In the genomic region with DNA sequence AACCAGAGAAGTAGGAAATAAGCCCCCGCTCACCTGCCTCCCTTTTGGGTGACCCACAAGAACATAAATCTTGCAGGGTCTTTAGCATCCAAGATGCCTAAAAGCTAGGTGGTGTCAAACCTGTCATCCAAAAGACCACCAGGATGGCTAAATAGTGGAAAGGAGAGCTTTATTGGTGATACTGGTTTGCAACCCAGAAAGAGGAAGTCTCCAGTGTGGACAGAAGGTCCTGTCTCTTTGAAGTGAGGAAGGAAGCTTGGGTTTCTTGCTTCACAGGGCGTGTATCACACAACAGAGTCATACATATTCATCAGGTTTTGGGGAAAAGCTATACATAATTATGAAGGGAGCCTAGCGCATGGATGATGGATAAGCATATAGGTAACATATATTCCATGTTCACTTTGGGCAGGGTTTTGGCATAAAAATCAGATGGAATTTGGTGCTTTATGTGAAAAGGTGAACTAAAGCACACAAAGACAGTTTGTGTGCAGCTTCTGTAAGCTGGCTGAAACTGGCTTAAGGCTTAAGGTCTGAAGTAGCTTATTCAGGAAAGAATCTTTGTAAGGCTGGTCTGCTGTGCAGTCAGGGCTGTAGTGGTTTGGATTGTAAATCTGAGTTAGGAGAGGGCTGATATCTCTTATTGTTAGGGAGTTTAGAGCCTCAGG, we compare ENCODE assay signal across 9 cellular contexts.
A peak's percentile ranks its signal among the peaks of the same experiment; 100 is the strongest.
DNase-seq lines count a peak whose midpoint lies in the region; ATAC-seq and TF ChIP-seq lines count a peak whose summit lies in the region.
"Had no signal": no experiment of that assay in that cellular context is flagged by ENCODE, and none has a peak within 500 bp of the region (broad histone marks: within the 10 kb centered on the region; RNA-seq: fewer than 3 reads in every experiment).

No MANE protein-coding gene starts in this region.

- TF ChIP-seq CTCF in activated B cell treated with CpG ODN at 0.5 μM for 24 hours (IDR thresholded peaks at IDR 0.05): no peak

- H3K36me3 Mint-ChIP-seq in activated B cell treated with CpG ODN at 0.5 μM for 24 hours (ENCODE audit: low read depth): no peaks in the 10 kb centered on the region

- peaks cover 18% of the 10 kb centered on the region for H3K27me3 Mint-ChIP-seq in stimulated activated naive CD8-positive, alpha-beta T cell treated with anti-CD3 and anti-CD28 coated beads, Interleukin-15, amount 100 ng/mL, for 72 hours
- peaks cover 4% of the 10 kb centered on the region for H3K27me3 Mint-ChIP-seq in activated B cell treated with CpG ODN at 0.5 μM for 24 hours

- peaks cover 9% of the 10 kb centered on the region for H3K4me1 Mint-ChIP-seq in stimulated activated naive CD8-positive, alpha-beta T cell treated with anti-CD3 and anti-CD28 coated beads, Interleukin-15, amount 100 ng/mL, for 72 hours
- H3K4me1 Mint-ChIP-seq in activated B cell treated with CpG ODN at 0.5 μM for 24 hours: peaks cover 36% of the 10 kb centered on the region

- POLR2A ChIA-PET in activated B cell treated with CpG ODN at 0.5 μM for 24 hours (lab: Charles Lee): interaction anchor here (0.6 to 2.1 kb wide), 17 partner anchors 9 to 425 kb away, joined by 3 to 28 read pairs (median 3); partner anchors contain the start of genes MCFD2 and MSH2

- peak; percentile 55 for ATAC-seq in stimulated activated naive CD8-positive, alpha-beta T cell treated with anti-CD3 and anti-CD28 coated beads, Interleukin-15, Interleukin-2, amounts not matched to agents 100 U/mL and 50 U/mL, for 24 hours
- no peak for ATAC-seq in stimulated activated naive CD8-positive, alpha-beta T cell treated with anti-CD3 and anti-CD28 coated beads, Interleukin-15, amount 100 ng/mL, for 72 hours
- ATAC-seq in HG03354 (IDR thresholded peaks at IDR 0.05; ENCODE audit: poor library complexity, severe bottlenecking, unreplicated experiment): peak; percentile 75
- ATAC-seq in activated B cell treated with CpG ODN at 0.5 μM for 24 hours (ENCODE audit: low read depth): peak; percentile 85

- H3K27ac Mint-ChIP-seq in stimulated activated naive CD8-positive, alpha-beta T cell treated with anti-CD3 and anti-CD28 coated beads, Interleukin-15, amount 100 ng/mL, for 72 hours: no peak overlapping the region
- H3K27ac Mint-ChIP-seq in activated B cell treated with CpG ODN at 0.5 μM for 24 hours: peak overlapping the region; percentile 66

- no peaks in the 10 kb centered on the region for H3K9me3 Mint-ChIP-seq in stimulated activated naive CD8-positive, alpha-beta T cell treated with anti-CD3 and anti-CD28 coated beads, Interleukin-15, amount 100 ng/mL, for 72 hours
- no peaks in the 10 kb centered on the region for H3K9me3 Mint-ChIP-seq in activated B cell treated with CpG ODN at 0.5 μM for 24 hours

- intact Hi-C loops in activated B cell treated with CpG ODN at 0.5 μM for 24 hours (cut with micrococcal nuclease): loop anchor here (1.0 kb wide), 2 partner anchors 10 to 23 kb away; no protein-coding TSS in a partner anchor

- DNase-seq in stimulated activated naive CD8-positive, alpha-beta T cell treated with anti-CD3 and anti-CD28 coated beads, Interleukin-15, Interleukin-2, amounts not matched to agents 100 U/mL and 50 U/mL, for 24 hours: no peak
- DNase-seq in stimulated activated naive CD8-positive, alpha-beta T cell treated with anti-CD3 and anti-CD28 coated beads, Interleukin-15, amount 100 ng/mL, for 72 hours: no peak
- DNase-seq in activated B cell treated with CpG ODN at 0.5 μM for 24 hours (no peak), activated gamma-delta T cell (lab: John Stamatoyannopoulos, UW) (no peak), HK-2 (ENCODE audit: unreplicated experiment) (no peak), ureter (ENCODE audit: low spot score) (no peak)
- DNase-seq in activated CD4-positive, CD25-positive, alpha-beta regulatory T cell treated with anti-CD3 and anti-CD28 coated beads, Interleukin-2, amount 50 U/mL, for 72 hours: no peak
- DNase-seq: pancreas had no signal

- no peak overlapping the region for H3K4me3 Mint-ChIP-seq in stimulated activated naive CD8-positive, alpha-beta T cell treated with anti-CD3 and anti-CD28 coated beads, Interleukin-15, amount 100 ng/mL, for 72 hours
- peak overlapping the region; percentile 61 for H3K4me3 Mint-ChIP-seq in activated B cell treated with CpG ODN at 0.5 μM for 24 hours

- CTCF ChIA-PET in activated B cell treated with CpG ODN at 0.5 μM for 24 hours (lab: Charles Lee): interaction anchor here (0.5 to 3.2 kb wide), 6 partner anchors 10 to 318 kb away, joined by 3 to 14 read pairs (median 4); no protein-coding TSS in a partner anchor
